1 cellular context compared by ENCODE assay signal in the genomic region with DNA sequence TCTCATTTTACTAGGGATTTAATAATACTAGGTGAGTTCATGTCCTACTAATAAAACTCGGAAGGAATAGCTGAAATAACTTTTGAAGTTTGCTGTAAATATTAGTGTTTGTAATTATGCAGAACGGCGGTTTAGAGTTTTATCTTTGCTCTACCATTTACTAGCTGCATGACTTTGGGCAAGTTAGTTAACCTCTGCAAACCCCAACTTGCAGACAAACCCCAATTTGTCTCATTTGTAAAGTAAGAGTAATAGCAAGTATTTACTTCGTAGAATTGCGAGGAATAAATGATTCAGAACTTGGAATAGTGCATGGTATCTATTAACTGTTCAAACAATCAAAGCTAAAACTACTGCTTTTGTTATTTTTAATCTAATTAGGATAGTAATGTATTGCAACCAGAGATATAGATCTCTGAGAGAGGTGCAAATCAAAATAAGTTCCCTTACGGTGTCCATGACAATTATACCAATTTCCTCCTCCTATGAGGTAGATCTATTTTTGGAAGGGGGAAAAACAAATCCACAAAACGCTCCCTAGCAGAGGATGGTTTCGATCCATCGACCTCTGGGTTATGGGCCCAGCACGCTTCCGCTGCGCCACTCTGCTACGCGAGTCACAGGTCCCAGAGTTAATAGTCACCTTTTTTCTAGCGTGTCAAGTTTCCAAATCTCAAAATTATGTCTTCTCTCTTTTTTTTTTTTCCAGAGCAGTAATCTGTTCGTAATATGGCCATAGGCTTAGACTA.
TF ChIP-seq lines count a peak whose summit lies in the region.

No MANE protein-coding gene starts in this region.

TF ChIP-seq in HepG2, 621 proteins besides CTCF, POLR2A, EP300 and RAD21 (continued from another document and continues in another):
- TF ChIP-seq NONO (IDR thresholded peaks at IDR 0.05) (no peak), NONO (CRISPR knock-in tag; conservative IDR thresholded peaks at IDR 0.05) (no peak; the same call in 1 of the 2 replicates), JDP2 (CRISPR knock-in tag; IDR thresholded peaks at IDR 0.05; ENCODE audit: borderline replicate concordance) (no peak), SRF (IDR thresholded peaks at IDR 0.05; ENCODE audit: low read depth, low read length) (no peak), NFIB (CRISPR knock-in tag; IDR thresholded peaks at IDR 0.05; ENCODE audit: borderline replicate concordance) (no peak), ZNF383 (CRISPR knock-in tag; IDR thresholded peaks at IDR 0.05; ENCODE audit: borderline replicate concordance) (no peak), LRRFIP1 (CRISPR knock-in tag; conservative IDR thresholded peaks at IDR 0.05) (peak; percentile 80; the same call in 1 of the 2 replicates), SMYD3 (CRISPR knock-in tag; IDR thresholded peaks at IDR 0.05) (no peak), TFAP4 (IDR thresholded peaks at IDR 0.05; ENCODE audit: borderline replicate concordance, low read depth) (no peak), NCOA1 (CRISPR knock-in tag; IDR thresholded peaks at IDR 0.05) (no peak), TFDP2 (CRISPR knock-in tag; IDR thresholded peaks at IDR 0.05) (no peak), ZKSCAN5 (CRISPR knock-in tag; IDR thresholded peaks at IDR 0.05) (no peak), ZNF644 (CRISPR knock-in tag; IDR thresholded peaks at IDR 0.05; ENCODE audit: low read depth) (0 out of 2 replicates have a peak, but pooled peaks have one; percentile 62), PITX1 (CRISPR knock-in tag; IDR thresholded peaks at IDR 0.05) (peak; percentile 47; the same call in 1 of the 2 replicates), ZBTB46 (CRISPR knock-in tag; IDR thresholded peaks at IDR 0.05; ENCODE audit: borderline replicate concordance) (no peak), ZNF232 (CRISPR knock-in tag; IDR thresholded peaks at IDR 0.05; ENCODE audit: borderline replicate concordance) (no peak), FOXP1 (IDR thresholded peaks at IDR 0.05) (no peak), FOXP1 (CRISPR knock-in tag; IDR thresholded peaks at IDR 0.05) (peak; percentile 50; the same call in 1 of the 2 replicates), NCOA2 (CRISPR knock-in tag; IDR thresholded peaks at IDR 0.05) (peak; percentile 56; the same call in 1 of the 2 replicates), REPIN1 (CRISPR knock-in tag; IDR thresholded peaks at IDR 0.05; ENCODE audit: borderline replicate concordance, low read depth) (peak; percentile 43; the same call in 1 of the 2 replicates), TEAD2 (CRISPR knock-in tag; IDR thresholded peaks at IDR 0.05) (no peak), ZBTB42 (CRISPR knock-in tag; IDR thresholded peaks at IDR 0.05) (no peak), ZNF598 (CRISPR knock-in tag; IDR thresholded peaks at IDR 0.05; ENCODE audit: borderline replicate concordance) (no peak), ZNF772 (CRISPR knock-in tag; IDR thresholded peaks at IDR 0.05) (no peak), KDM2A (CRISPR knock-in tag; IDR thresholded peaks at IDR 0.05; ENCODE audit: borderline replicate concordance, low read depth) (peak; percentile 84)
- TF ChIP-seq, protein P1, sequence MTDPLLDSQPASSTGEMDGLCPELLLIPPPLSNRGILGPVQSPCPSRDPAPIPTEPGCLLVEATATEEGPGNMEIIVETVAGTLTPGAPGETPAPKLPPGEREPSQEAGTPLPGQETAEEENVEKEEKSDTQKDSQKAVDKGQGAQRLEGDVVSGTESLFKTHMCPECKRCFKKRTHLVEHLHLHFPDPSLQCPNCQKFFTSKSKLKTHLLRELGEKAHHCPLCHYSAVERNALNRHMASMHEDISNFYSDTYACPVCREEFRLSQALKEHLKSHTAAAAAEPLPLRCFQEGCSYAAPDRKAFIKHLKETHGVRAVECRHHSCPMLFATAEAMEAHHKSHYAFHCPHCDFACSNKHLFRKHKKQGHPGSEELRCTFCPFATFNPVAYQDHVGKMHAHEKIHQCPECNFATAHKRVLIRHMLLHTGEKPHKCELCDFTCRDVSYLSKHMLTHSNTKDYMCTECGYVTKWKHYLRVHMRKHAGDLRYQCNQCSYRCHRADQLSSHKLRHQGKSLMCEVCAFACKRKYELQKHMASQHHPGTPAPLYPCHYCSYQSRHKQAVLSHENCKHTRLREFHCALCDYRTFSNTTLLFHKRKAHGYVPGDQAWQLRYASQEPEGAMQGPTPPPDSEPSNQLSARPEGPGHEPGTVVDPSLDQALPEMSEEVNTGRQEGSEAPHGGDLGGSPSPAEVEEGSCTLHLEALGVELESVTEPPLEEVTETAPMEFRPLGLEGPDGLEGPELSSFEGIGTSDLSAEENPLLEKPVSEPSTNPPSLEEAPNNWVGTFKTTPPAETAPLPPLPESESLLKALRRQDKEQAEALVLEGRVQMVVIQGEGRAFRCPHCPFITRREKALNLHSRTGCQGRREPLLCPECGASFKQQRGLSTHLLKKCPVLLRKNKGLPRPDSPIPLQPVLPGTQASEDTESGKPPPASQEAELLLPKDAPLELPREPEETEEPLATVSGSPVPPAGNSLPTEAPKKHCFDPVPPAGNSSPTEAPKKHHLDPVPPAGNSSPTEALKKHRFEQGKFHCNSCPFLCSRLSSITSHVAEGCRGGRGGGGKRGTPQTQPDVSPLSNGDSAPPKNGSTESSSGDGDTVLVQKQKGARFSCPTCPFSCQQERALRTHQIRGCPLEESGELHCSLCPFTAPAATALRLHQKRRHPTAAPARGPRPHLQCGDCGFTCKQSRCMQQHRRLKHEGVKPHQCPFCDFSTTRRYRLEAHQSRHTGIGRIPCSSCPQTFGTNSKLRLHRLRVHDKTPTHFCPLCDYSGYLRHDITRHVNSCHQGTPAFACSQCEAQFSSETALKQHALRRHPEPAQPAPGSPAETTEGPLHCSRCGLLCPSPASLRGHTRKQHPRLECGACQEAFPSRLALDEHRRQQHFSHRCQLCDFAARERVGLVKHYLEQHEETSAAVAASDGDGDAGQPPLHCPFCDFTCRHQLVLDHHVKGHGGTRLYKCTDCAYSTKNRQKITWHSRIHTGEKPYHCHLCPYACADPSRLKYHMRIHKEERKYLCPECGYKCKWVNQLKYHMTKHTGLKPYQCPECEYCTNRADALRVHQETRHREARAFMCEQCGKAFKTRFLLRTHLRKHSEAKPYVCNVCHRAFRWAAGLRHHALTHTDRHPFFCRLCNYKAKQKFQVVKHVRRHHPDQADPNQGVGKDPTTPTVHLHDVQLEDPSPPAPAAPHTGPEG (CRISPR knock-in tag; IDR thresholded peaks at IDR 0.05) = no peak
- TF ChIP-seq, protein P2, sequence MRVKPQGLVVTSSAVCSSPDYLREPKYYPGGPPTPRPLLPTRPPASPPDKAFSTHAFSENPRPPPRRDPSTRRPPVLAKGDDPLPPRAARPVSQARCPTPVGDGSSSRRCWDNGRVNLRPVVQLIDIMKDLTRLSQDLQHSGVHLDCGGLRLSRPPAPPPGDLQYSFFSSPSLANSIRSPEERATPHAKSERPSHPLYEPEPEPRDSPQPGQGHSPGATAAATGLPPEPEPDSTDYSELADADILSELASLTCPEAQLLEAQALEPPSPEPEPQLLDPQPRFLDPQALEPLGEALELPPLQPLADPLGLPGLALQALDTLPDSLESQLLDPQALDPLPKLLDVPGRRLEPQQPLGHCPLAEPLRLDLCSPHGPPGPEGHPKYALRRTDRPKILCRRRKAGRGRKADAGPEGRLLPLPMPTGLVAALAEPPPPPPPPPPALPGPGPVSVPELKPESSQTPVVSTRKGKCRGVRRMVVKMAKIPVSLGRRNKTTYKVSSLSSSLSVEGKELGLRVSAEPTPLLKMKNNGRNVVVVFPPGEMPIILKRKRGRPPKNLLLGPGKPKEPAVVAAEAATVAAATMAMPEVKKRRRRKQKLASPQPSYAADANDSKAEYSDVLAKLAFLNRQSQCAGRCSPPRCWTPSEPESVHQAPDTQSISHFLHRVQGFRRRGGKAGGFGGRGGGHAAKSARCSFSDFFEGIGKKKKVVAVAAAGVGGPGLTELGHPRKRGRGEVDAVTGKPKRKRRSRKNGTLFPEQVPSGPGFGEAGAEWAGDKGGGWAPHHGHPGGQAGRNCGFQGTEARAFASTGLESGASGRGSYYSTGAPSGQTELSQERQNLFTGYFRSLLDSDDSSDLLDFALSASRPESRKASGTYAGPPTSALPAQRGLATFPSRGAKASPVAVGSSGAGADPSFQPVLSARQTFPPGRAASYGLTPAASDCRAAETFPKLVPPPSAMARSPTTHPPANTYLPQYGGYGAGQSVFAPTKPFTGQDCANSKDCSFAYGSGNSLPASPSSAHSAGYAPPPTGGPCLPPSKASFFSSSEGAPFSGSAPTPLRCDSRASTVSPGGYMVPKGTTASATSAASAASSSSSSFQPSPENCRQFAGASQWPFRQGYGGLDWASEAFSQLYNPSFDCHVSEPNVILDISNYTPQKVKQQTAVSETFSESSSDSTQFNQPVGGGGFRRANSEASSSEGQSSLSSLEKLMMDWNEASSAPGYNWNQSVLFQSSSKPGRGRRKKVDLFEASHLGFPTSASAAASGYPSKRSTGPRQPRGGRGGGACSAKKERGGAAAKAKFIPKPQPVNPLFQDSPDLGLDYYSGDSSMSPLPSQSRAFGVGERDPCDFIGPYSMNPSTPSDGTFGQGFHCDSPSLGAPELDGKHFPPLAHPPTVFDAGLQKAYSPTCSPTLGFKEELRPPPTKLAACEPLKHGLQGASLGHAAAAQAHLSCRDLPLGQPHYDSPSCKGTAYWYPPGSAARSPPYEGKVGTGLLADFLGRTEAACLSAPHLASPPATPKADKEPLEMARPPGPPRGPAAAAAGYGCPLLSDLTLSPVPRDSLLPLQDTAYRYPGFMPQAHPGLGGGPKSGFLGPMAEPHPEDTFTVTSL (CRISPR knock-in tag; IDR thresholded peaks at IDR 0.05; ENCODE audit: borderline replicate concordance) = no peak
- TF ChIP-seq, protein P3, sequence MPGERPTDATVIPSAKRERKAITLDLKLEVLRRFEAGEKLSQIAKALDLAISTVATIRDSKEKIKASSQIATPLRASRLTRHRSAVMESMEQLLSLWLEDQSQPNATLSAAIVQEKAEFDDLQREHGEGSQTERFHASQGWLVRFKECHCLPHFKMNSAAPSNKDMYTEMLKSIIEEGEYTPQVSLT (CRISPR knock-in tag; IDR thresholded peaks at IDR 0.05; ENCODE audit: borderline replicate concordance, low read depth) = no peak
- TF ChIP-seq, protein P4, sequence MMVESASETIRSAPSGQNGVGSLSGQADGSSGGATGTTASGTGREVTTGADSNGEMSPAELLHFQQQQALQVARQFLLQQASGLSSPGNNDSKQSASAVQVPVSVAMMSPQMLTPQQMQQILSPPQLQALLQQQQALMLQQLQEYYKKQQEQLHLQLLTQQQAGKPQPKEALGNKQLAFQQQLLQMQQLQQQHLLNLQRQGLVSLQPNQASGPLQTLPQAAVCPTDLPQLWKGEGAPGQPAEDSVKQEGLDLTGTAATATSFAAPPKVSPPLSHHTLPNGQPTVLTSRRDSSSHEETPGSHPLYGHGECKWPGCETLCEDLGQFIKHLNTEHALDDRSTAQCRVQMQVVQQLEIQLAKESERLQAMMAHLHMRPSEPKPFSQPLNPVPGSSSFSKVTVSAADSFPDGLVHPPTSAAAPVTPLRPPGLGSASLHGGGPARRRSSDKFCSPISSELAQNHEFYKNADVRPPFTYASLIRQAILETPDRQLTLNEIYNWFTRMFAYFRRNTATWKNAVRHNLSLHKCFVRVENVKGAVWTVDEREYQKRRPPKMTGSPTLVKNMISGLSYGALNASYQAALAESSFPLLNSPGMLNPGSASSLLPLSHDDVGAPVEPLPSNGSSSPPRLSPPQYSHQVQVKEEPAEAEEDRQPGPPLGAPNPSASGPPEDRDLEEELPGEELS (CRISPR knock-in tag; IDR thresholded peaks at IDR 0.05) = peak; percentile 67
- TF ChIP-seq, protein P5, sequence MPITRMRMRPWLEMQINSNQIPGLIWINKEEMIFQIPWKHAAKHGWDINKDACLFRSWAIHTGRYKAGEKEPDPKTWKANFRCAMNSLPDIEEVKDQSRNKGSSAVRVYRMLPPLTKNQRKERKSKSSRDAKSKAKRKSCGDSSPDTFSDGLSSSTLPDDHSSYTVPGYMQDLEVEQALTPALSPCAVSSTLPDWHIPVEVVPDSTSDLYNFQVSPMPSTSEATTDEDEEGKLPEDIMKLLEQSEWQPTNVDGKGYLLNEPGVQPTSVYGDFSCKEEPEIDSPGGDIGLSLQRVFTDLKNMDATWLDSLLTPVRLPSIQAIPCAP (CRISPR knock-in tag; IDR thresholded peaks at IDR 0.05; ENCODE audit: low read depth) = no peak
- TF ChIP-seq, protein P6, sequence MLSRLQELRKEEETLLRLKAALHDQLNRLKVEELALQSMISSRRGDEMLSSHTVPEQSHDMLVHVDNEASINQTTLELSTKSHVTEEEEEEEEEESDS (CRISPR knock-in tag; IDR thresholded peaks at IDR 0.05; ENCODE audit: borderline replicate concordance) = no peak
